ENCODE assay signal across 23 cellular contexts in the genomic region with DNA sequence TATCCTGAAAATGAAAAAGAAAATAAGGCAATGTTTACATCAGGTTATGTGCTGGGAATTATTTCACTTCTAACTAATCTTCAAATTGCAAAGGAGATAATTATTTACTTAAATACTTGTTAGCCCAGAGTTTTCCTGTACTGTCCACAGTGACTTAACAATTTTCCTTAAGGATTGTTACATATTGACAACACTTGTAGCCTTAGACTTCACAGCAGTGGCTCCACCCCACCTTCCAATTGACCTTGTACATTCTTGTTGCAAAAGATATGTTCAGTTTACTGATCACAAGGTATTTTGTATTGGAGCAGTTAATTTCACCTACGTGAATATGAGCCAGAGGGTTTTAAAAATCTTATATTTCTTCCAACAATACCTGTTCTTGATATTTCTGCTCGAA.
A peak's percentile ranks its signal among the peaks of the same experiment; 100 is the strongest.
DNase-seq lines count a peak whose midpoint lies in the region; ATAC-seq, FAIRE-seq and TF ChIP-seq lines count a peak whose summit lies in the region.
"Had no signal": no experiment of that assay in that cellular context is flagged by ENCODE, and none has a peak within 500 bp of the region (broad histone marks: within the 10 kb centered on the region; RNA-seq: fewer than 3 reads in every experiment).

No MANE protein-coding gene starts in this region.

- H3K27me3 ChIP-seq in hepatocyte (no peaks in the 10 kb centered on the region), mesenchymal stem cell (ENCODE audit: control insufficient read depth in 1 of 2, insufficient read depth in 1 of 2, low read length in 2 of 2) (no peaks in the 10 kb centered on the region), pancreas (no peaks in the 10 kb centered on the region), aorta (ENCODE audit: control insufficient read depth in 1 of 2, insufficient read depth in 2 of 2, low read length in 1 of 2) (no peaks in the 10 kb centered on the region)
- H3K27me3 ChIP-seq: BLaER1 had no signal

- no peak overlapping the region for H2BK5ac ChIP-seq in mesenchymal stem cell (ENCODE audit: low read depth, low read length, poor library complexity, severe bottlenecking)

- H3K4me3 ChIP-seq in hepatocyte (no peak overlapping the region), mesenchymal stem cell (ENCODE audit: insufficient read depth in 1 of 2, low read depth in 1 of 2, low read length in 2 of 2) (no peak overlapping the region), pancreas (no peak overlapping the region), aorta (ENCODE audit: low read length in 2 of 2) (no peak overlapping the region)
- H3K4me3 ChIP-seq: BLaER1, GM23248 had no signal

- H4K91ac ChIP-seq in mesenchymal stem cell (ENCODE audit: low read length), result no peak overlapping the region

- DNase-seq in Caki2 (ENCODE audit: low read depth) (peak; percentile 22), hepatocyte (ENCODE audit: low spot score) (peak; percentile 9), mesenchymal stem cell (no peak), pancreas (peak in 1 of 6 donors; percentile 19), occipital lobe (lab: John Stamatoyannopoulos, UW) (no peak), aorta (no peak), SIG-M5 treated with dmso at 0.1 percent for 504 hours (lab: John Stamatoyannopoulos, UW; ENCODE audit: unreplicated experiment) (no peak)
- no peak for DNase-seq in activated CD4-positive, CD25-positive, alpha-beta regulatory T cell treated with anti-CD3 and anti-CD28 coated beads, Interleukin-2, amount 50 U/mL, for 72 hours
- DNase-seq: Calu3; CD4-positive, CD25-positive, alpha-beta regulatory T cell; CD8-positive, alpha-beta T cell; DMS153; DND-41; GM23248; H7; HCEC 1CT had no signal

- no peak overlapping the region for H3K18ac ChIP-seq in mesenchymal stem cell (ENCODE audit: low read depth in 1 of 2, low read length in 2 of 2)

- H2BK12ac ChIP-seq in mesenchymal stem cell (ENCODE audit: low read length in 2 of 2), result no peak overlapping the region

- no peak overlapping the region for H3K23ac ChIP-seq in mesenchymal stem cell (ENCODE audit: low read length in 2 of 2)

- H3K79me1 ChIP-seq in mesenchymal stem cell (replicated peaks; ENCODE audit: low read length, poor library complexity, severe bottlenecking), result no peaks in the 10 kb centered on the region

- no peak overlapping the region for H4K8ac ChIP-seq in mesenchymal stem cell (ENCODE audit: low read length)

- H2BK15ac ChIP-seq in mesenchymal stem cell (ENCODE audit: low read depth, poor library complexity, severe bottlenecking), result no peak overlapping the region

- intact Hi-C loops in pancreas (cut with DNase I), result no loop called here
- intact Hi-C loops in aorta (cut with DNase I), result no loop called here

- H3K9me3 ChIP-seq in hepatocyte (ENCODE audit: low read depth) (no peaks in the 10 kb centered on the region), mesenchymal stem cell (ENCODE audit: control insufficient read depth, low read length) (peaks cover 3% of the 10 kb centered on the region), pancreas (no peaks in the 10 kb centered on the region), aorta (ENCODE audit: control insufficient read depth, low read length) (no peaks in the 10 kb centered on the region)
- H3K9me3 ChIP-seq: BLaER1 had no signal

- in situ Hi-C loops in Caki2 (cut with HindIII; ENCODE audit: low pct_unique_long_range_greater_than_20kb, low sequenced_read_pairs), result no loop called here

- H3K36me3 ChIP-seq in hepatocyte (replicated peaks; ENCODE audit: insufficient read depth, low read depth), result no peaks in the 10 kb centered on the region
- H3K36me3 ChIP-seq in mesenchymal stem cell (ENCODE audit: control insufficient read depth in 1 of 2, insufficient read depth in 2 of 2, low read depth in 1 of 2, low read length in 2 of 2), result no peaks in the 10 kb centered on the region
- H3K36me3 ChIP-seq in pancreas, result no peaks in the 10 kb centered on the region
- no peaks in the 10 kb centered on the region for H3K36me3 ChIP-seq in aorta (ENCODE audit: control insufficient read depth in 1 of 2, insufficient read depth in 2 of 2, low read length in 1 of 2)
- H3K36me3 ChIP-seq: BLaER1 had no signal

- H3K4me1 ChIP-seq in hepatocyte (ENCODE audit: insufficient read depth), result no peaks in the 10 kb centered on the region
- no peaks in the 10 kb centered on the region for H3K4me1 ChIP-seq in mesenchymal stem cell (ENCODE audit: control insufficient read depth, insufficient read depth, low read depth, low read length)
- H3K4me1 ChIP-seq in pancreas, result peaks cover 5 to 17% (median 15%) of the 10 kb centered on the region in 3 donors
- no peaks in the 10 kb centered on the region for H3K4me1 ChIP-seq in aorta (ENCODE audit: control insufficient read depth in 1 of 2, insufficient read depth in 2 of 2, low read length in 2 of 2)
- H3K4me1 ChIP-seq: BLaER1 had no signal

- no peak overlapping the region for H3K4ac ChIP-seq in mesenchymal stem cell (ENCODE audit: low read depth in 1 of 2, low read length in 2 of 2)

- H3K4me2 ChIP-seq in hepatocyte (peak overlapping the region; percentile 17), mesenchymal stem cell (ENCODE audit: low read length, poor library complexity, severe bottlenecking) (no peak overlapping the region)
- H3K4me2 ChIP-seq: BLaER1 had no signal

- no peak overlapping the region for H2AFZ ChIP-seq in hepatocyte
- no peak overlapping the region for H2AFZ ChIP-seq in mesenchymal stem cell (ENCODE audit: low read depth, low read length)
- H2AFZ ChIP-seq: GM23248 had no signal

- no peak overlapping the region for H2BK120ac ChIP-seq in mesenchymal stem cell (ENCODE audit: low read depth, low read length)

- H3K9me2 ChIP-seq in hepatocyte (replicated peaks; ENCODE audit: insufficient read depth), result no peaks in the 10 kb centered on the region

- H2AK5ac ChIP-seq in mesenchymal stem cell (ENCODE audit: low read length, severe bottlenecking), result no peak overlapping the region

- no peaks in the 10 kb centered on the region for H4K20me1 ChIP-seq in hepatocyte (ENCODE audit: insufficient read depth, poor library complexity, severe bottlenecking)
- H4K20me1 ChIP-seq: BLaER1 had no signal

- no peak for TF ChIP-seq CTCF in hepatocyte (IDR thresholded peaks at IDR 0.05; ENCODE audit: poor library complexity)
- TF ChIP-seq CTCF in pancreas (IDR thresholded peaks at IDR 0.05), result no peak

- no peaks in the 10 kb centered on the region for H3K79me2 ChIP-seq in hepatocyte

- no peak overlapping the region for H3K27ac ChIP-seq in hepatocyte
- H3K27ac ChIP-seq in mesenchymal stem cell (ENCODE audit: low read length, poor library complexity, severe bottlenecking), result peak overlapping the region; percentile 77
- peak overlapping the region in 1 of 4 donors; percentile 9 for H3K27ac ChIP-seq in pancreas
- no peak overlapping the region for H3K27ac ChIP-seq in aorta (ENCODE audit: low read depth in 1 of 2, low read length in 2 of 2)
- H3K27ac ChIP-seq: 22Rv1, BLaER1, C4-2B, GM23248 had no signal

- ATAC-seq in pancreas (peak in 3 of 4 donors; percentile 38 to 88 (median 61)), aorta (ENCODE audit: low FRiP score) (no peak)
- ATAC-seq: CD8-positive, alpha-beta T cell had no signal

- H3K9ac ChIP-seq in mesenchymal stem cell (ENCODE audit: low read length), result no peak overlapping the region
- H3K9ac ChIP-seq: BLaER1, GM23248 had no signal

- 80% methylated on average over 2 of the region's 2 CpGs for WGBS in hepatocyte (ENCODE audit: low lambda C conversion rate, missing lambda C conversion rate)
- WGBS in mesenchymal stem cell, result 20% methylated on average over 1 of the region's 2 CpGs
- 22 to 27% methylated on average over 2 of the region's 2 CpGs for WGBS in pancreas, 2 donors
- WGBS in aorta, 2 donors, result 87 to 90% methylated on average over 2 of the region's 2 CpGs

- H3K14ac ChIP-seq in mesenchymal stem cell (ENCODE audit: low read length in 2 of 2), result no peak overlapping the region

- no peak for FAIRE-seq in pancreas (lab: Jason Lieb, UNC)
- FAIRE-seq: A204.1, G401.6, GM12892, H1 had no signal

Comparison
In these comparisons a context has a peak if more than half of its experiments do, and no peak if none do; other contexts are left out.
1. DNase-seq: peak in Caki2 (single experiment) and hepatocyte (single experiment); none in mesenchymal stem cell (single experiment), activated CD4-positive, CD25-positive, alpha-beta regulatory T cell treated with anti-CD3 and anti-CD28 coated beads, Interleukin-2, amount 50 U/mL, for 72 hours (single experiment), occipital lobe (single experiment), aorta (0 of 2) and SIG-M5 treated with dmso at 0.1 percent for 504 hours (single experiment).